26 cellular contexts compared by ENCODE assay signal in genomic region chr5:39462211-39462610, GRCh38. TPM values are rescaled to one million over a fixed set of nuclear protein-coding genes. Genes with fewer than 3 reads are reported as not detected.
DNase-seq lines count a peak whose midpoint lies in the region; ATAC-seq, FAIRE-seq and TF ChIP-seq lines count a peak whose summit lies in the region.
"Had no signal": no experiment of that assay in that cellular context is flagged by ENCODE, and none has a peak within 500 bp of the region (broad histone marks: within the 10 kb centered on the region; RNA-seq: fewer than 3 reads in every experiment).

No MANE protein-coding gene starts in this region.

- peaks cover 39 to 40% of the 10 kb centered on the region in 2 donors for H3K4me1 Mint-ChIP-seq in natural killer cell treated with Interleukin-12 subunit alpha and Interleukin-12 subunit beta and Interleukin-15 and Interleukin-18, amount 100 ng/mL, for 72 hours (ENCODE audit: low read depth in 2 of 2)

- WGBS in sigmoid colon, 2 donors = 89 to 91% methylated on average over 6 of the region's 6 CpGs

- TF ChIP-seq EP300 in sigmoid colon (IDR thresholded peaks at IDR 0.05) = no peak

- H3K4me1 ChIP-seq in sigmoid colon = no peaks in the 10 kb centered on the region
- H3K4me1 ChIP-seq: Caco-2 had no signal

- DNase-seq in HTR-8/SVneo (ENCODE audit: insufficient read length, low spot score) (no peak), SK-MEL-5 (ENCODE audit: low read depth, low spot score) (peak; percentile 100), foreskin melanocyte (peak; percentile 99), DMS53 (lab: John Stamatoyannopoulos, UW) (no peak), sigmoid colon (no peak), UCSD-AML1 (lab: John Stamatoyannopoulos, UW; ENCODE audit: unreplicated experiment) (no peak)
- DNase-seq in natural killer cell treated with Interleukin-12 subunit alpha and Interleukin-12 subunit beta and Interleukin-15 and Interleukin-18, amount 100 ng/mL, for 72 hours (ENCODE audit: low spot score) = no peak
- DNase-seq in activated naive CD4-positive, alpha-beta T cell (lab: John Stamatoyannopoulos, UW) = no peak
- DNase-seq: Caco-2; CD4-positive, CD25-positive, alpha-beta regulatory T cell; CD8-positive, alpha-beta T cell; DMS153; DMS79; EL; GDM1; GM23248; H7; HCEC 1CT had no signal

- H3K36me3 ChIP-seq in sigmoid colon = no peaks in the 10 kb centered on the region
- H3K36me3 ChIP-seq: BLaER1 had no signal

- no peak overlapping the region for H3K4me3 Mint-ChIP-seq in natural killer cell treated with Interleukin-12 subunit alpha and Interleukin-12 subunit beta and Interleukin-15 and Interleukin-18, amount 100 ng/mL, for 72 hours
- H3K4me3 Mint-ChIP-seq: B cell; CD4-positive, CD25-positive, alpha-beta regulatory T cell; CD8-positive, alpha-beta T cell had no signal

- H3K9me3 ChIP-seq in sigmoid colon = no peaks in the 10 kb centered on the region
- H3K9me3 ChIP-seq: BLaER1, Caco-2 had no signal

- TF ChIP-seq POLR2A in sigmoid colon (IDR thresholded peaks at IDR 0.05) = no peak

- peaks cover 0 to 3% of the 10 kb centered on the region in 2 donors for H3K27me3 Mint-ChIP-seq in natural killer cell treated with Interleukin-12 subunit alpha and Interleukin-12 subunit beta and Interleukin-15 and Interleukin-18, amount 100 ng/mL, for 72 hours

- H3K27ac Mint-ChIP-seq in natural killer cell treated with Interleukin-12 subunit alpha and Interleukin-12 subunit beta and Interleukin-15 and Interleukin-18, amount 100 ng/mL, for 72 hours = peak overlapping the region; percentile 16 to 24
- H3K27ac Mint-ChIP-seq: B cell; CD4-positive, CD25-positive, alpha-beta regulatory T cell; CD8-positive, alpha-beta T cell had no signal

- H3K27ac ChIP-seq in sigmoid colon = no peak overlapping the region
- H3K27ac ChIP-seq: 22Rv1, BLaER1, C4-2B, GM23248 had no signal

- H3K36me3 Mint-ChIP-seq in natural killer cell treated with Interleukin-12 subunit alpha and Interleukin-12 subunit beta and Interleukin-15 and Interleukin-18, amount 100 ng/mL, for 72 hours = no peaks in the 10 kb centered on the region
- H3K36me3 Mint-ChIP-seq: CD4-positive, CD25-positive, alpha-beta regulatory T cell; CD8-positive, alpha-beta T cell had no signal

- H3K27me3 ChIP-seq in sigmoid colon = no peaks in the 10 kb centered on the region
- H3K27me3 ChIP-seq: BLaER1 had no signal

- no peak for TF ChIP-seq CTCF in sigmoid colon (IDR thresholded peaks at IDR 0.05)

- H3K9me3 Mint-ChIP-seq in natural killer cell treated with Interleukin-12 subunit alpha and Interleukin-12 subunit beta and Interleukin-15 and Interleukin-18, amount 100 ng/mL, for 72 hours = no peaks in the 10 kb centered on the region
- H3K9me3 Mint-ChIP-seq: CD8-positive, alpha-beta T cell had no signal

- ATAC-seq in natural killer cell treated with Interleukin-12 subunit alpha and Interleukin-12 subunit beta and Interleukin-15 and Interleukin-18, amount 100 ng/mL, for 72 hours = no peak
- ATAC-seq: CD8-positive, alpha-beta T cell; GM12878 had no signal

- FAIRE-seq in HTR-8/SVneo (lab: Jason Lieb, UNC) = peak; percentile 74
- FAIRE-seq: A204.1, GM12878, GM19239, H1 had no signal

- intact Hi-C loops in sigmoid colon (cut with DNase I) = no loop called here

- in situ Hi-C loops in SK-MEL-5 (cut with HindIII; ENCODE audit: low pct_unique_long_range_greater_than_20kb, low sequenced_read_pairs) = no loop called here

- no peak overlapping the region for H3K4me3 ChIP-seq in sigmoid colon
- H3K4me3 ChIP-seq: BLaER1, GM12878, GM23248 had no signal

RNA-seq across cellular contexts. Expression of gene DAB2, which starts 37.4 kb away (rescaled TPM):
- total RNA-seq in SK-MEL-5 (2014; rRNA removed; shearing (Covaris generic)) = 221 and 253 TPM in 2 replicates
- 282 and 344 TPM in 2 replicates for polyA plus RNA-seq in SK-MEL-5 (2015; cell fraction: cytosol; rRNA removed)
- 546 and 630 TPM in 2 replicates for polyA plus RNA-seq in SK-MEL-5 (2015; cell fraction: nucleus; rRNA removed)
- total RNA-seq in natural killer cell treated with Interleukin-12 subunit alpha and Interleukin-12 subunit beta and Interleukin-15 and Interleukin-18, amount 100 ng/mL, for 72 hours = 1 to 10 TPM; 4.0 to 8.5 TPM
- total RNA-seq in sigmoid colon = 10 to 100 TPM; 55.0 to 74.1 (median 59.9) TPM
- polyA plus RNA-seq in sigmoid colon = 10 to 100 TPM; 17.9 to 30.6 (median 20.8) TPM
- total RNA-seq: CD8-positive, alpha-beta T cell had no signal
- polyA plus RNA-seq: CD4-positive, CD25-positive, alpha-beta regulatory T cell had no signal

Comparison
In these comparisons a context has a peak if more than half of its experiments do, and no peak if none do; other contexts are left out.
1. DNase-seq: peak in SK-MEL-5 (single experiment) and foreskin melanocyte (single experiment); none in HTR-8/SVneo (single experiment), natural killer cell treated with Interleukin-12 subunit alpha and Interleukin-12 subunit beta and Interleukin-15 and Interleukin-18, amount 100 ng/mL, for 72 hours (single experiment), DMS53 (single experiment), sigmoid colon (single experiment), UCSD-AML1 (single experiment) and activated naive CD4-positive, alpha-beta T cell (0 of 4).
2. RNA of gene DAB2, which starts 37.4 kb away (total RNA-seq): 221 to 253 TPM in SK-MEL-5 and 55.0 to 74.1 TPM in sigmoid colon; 4.0 to 8.5 TPM in natural killer cell treated with Interleukin-12 subunit alpha and Interleukin-12 subunit beta and Interleukin-15 and Interleukin-18, amount 100 ng/mL, for 72 hours; every median in the first group is over 4 times any median in the second.